Comparison of ENCODE assay signal across 1 cellular context in the genomic region with DNA sequence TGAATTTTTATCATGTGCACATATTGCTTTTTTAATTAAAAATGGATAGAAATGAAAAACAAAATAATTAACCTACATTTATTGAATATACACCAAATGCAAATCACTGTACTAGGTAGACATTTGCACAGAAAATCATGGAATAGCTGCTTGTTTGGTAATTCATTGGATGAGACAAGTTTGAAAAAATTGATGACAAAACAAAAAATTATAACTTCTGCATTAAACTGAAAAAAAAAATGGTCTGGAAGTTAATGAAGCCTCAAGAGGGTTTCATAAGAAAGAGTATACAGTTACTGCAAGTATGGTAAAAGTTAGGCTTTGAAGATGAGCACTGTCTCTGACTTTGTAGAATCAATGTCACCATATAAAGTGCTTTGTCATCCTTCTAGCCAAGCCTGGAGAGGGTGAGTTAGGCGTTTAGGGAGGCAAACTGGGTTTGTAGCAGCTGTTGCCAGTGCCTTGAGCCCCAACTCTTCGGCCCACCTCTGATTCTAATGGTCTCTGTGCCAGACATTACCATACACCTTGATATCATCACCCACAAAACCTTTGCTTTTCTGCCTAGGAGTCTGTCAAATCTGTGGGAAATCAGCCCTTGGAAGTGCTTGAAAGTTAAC.
A peak's percentile ranks its signal among the peaks of the same experiment; 100 is the strongest.
TF ChIP-seq lines count a peak whose summit lies in the region.

No MANE protein-coding gene starts in this region.

TF ChIP-seq in IMR-90, 13 proteins besides CTCF, POLR2A, EP300 and RAD21:
- peak; percentile 71 for TF ChIP-seq MAFK (IDR thresholded peaks at IDR 0.05; ENCODE audit: low read depth, low read length)
- TF ChIP-seq MAZ (IDR thresholded peaks at IDR 0.05; ENCODE audit: borderline replicate concordance, low read depth, low read length) = no peak
